10 cellular contexts compared by ENCODE assay signal in genomic region chr5:172403191-172403794, GRCh38. TPM values are rescaled to one million over a fixed set of nuclear protein-coding genes. Genes with fewer than 3 reads are reported as not detected.
DNase-seq lines count a peak whose midpoint lies in the region; ATAC-seq, FAIRE-seq and TF ChIP-seq lines count a peak whose summit lies in the region.
"Had no signal": no experiment of that assay in that cellular context is flagged by ENCODE, and none has a peak within 500 bp of the region (broad histone marks: within the 10 kb centered on the region; RNA-seq: fewer than 3 reads in every experiment).

No MANE protein-coding gene starts in this region.

- H3K9me3 ChIP-seq in K562 (replicated peaks; ENCODE audit: control insufficient read depth, insufficient read depth, low read depth, low read length), result no peaks in the 10 kb centered on the region

- H3K4me1 ChIP-seq in K562 (replicated peaks in 1 of 2; ENCODE audit: control insufficient read depth in 2 of 2, insufficient read depth in 2 of 2, low read length in 2 of 2) (peaks cover 0 to 3% of the 10 kb centered on the region in 2 experiments; a peak in 2 of 5 replicates), urinary bladder (ENCODE audit: insufficient read depth) (no peaks in the 10 kb centered on the region), mesendoderm (ENCODE audit: control insufficient read depth, low read depth, low read length) (no peaks in the 10 kb centered on the region)

- CTCF ChIA-PET in K562 (lab: Yijun Ruan, JAX; ENCODE audit: low intra/inter-chr PET ratio), result no interaction called here

- POLR2A ChIA-PET in K562 (lab: Yijun Ruan, JAX), result interaction anchor here (0.7 to 1.0 kb wide), 2 partner anchors 13 to 19 kb away, joined by 3 to 4 read pairs; no protein-coding TSS in a partner anchor

- H3K27ac ChIP-seq in K562 (ENCODE audit: extremely low read depth, low read depth, low read length), result no peak overlapping the region
- peak overlapping the region; percentile 84 for H3K27ac ChIP-seq in urinary bladder (ENCODE audit: low read depth)
- H3K27ac ChIP-seq in mesendoderm (ENCODE audit: low read depth, low read length), result no peak overlapping the region

- no peak for TF ChIP-seq POLR2A in K562 (conservative IDR thresholded peaks at IDR 0.05)

- no peak overlapping the region for H3K56ac ChIP-seq in mesendoderm (ENCODE audit: low read length)

- no peak overlapping the region for H2BK15ac ChIP-seq in mesendoderm (replicated peaks; ENCODE audit: low read depth)

- H2AFZ ChIP-seq in K562 (ENCODE audit: low read depth, low read length), result no peak overlapping the region

- H3K9me1 ChIP-seq in K562 (ENCODE audit: control insufficient read depth, insufficient read depth, low read length), result no peaks in the 10 kb centered on the region

- intact Hi-C loops in K562 (cut with micrococcal nuclease) (no loop called here), cardiac septum (cut with DNase I) (no loop called here)

- H3K4me2 ChIP-seq in K562 (ENCODE audit: insufficient read depth, low read length), result no peak overlapping the region
- no peak overlapping the region for H3K4me2 ChIP-seq in mesendoderm (ENCODE audit: low read length)

- no peaks in the 10 kb centered on the region for H3K79me1 ChIP-seq in mesendoderm (ENCODE audit: low read length)

- H3K18ac ChIP-seq in mesendoderm (ENCODE audit: low read length), result no peak overlapping the region

- H4K20me1 ChIP-seq in K562 (replicated peaks; ENCODE audit: control insufficient read depth, insufficient read depth, low read length), result no peaks in the 10 kb centered on the region

- no peak overlapping the region for H2BK5ac ChIP-seq in mesendoderm (ENCODE audit: low read length)

- no peak overlapping the region for H2AK5ac ChIP-seq in mesendoderm (ENCODE audit: low read length)

- no peak for DNase-seq in K562 (ENCODE audit: extremely low read depth in 1 of 4, low spot score in 3 of 4)
- peak; percentile 79 for DNase-seq in cardiac septum (ENCODE audit: low spot score)
- peak; percentile 45 for DNase-seq in occipital lobe (lab: John Stamatoyannopoulos, UW)
- DNase-seq in mesendoderm, result no peak
- no peak for DNase-seq in stimulated activated CD4-positive, alpha-beta T cell treated with anti-CD3 and anti-CD28 coated beads, Interleukin-1b, Interleukin-23, amount 100 ng/mL, for 48 hours
- DNase-seq: activated CD4-positive, alpha-beta T cell treated with anti-CD3 and anti-CD28 coated beads for 4 hours; small intestine had no signal

- FAIRE-seq in K562 (lab: Jason Lieb, UNC), result no peak
- FAIRE-seq: endometrium, small intestine had no signal

- H3K9ac ChIP-seq in K562 (ENCODE audit: insufficient read depth in 1 of 2, low read depth in 2 of 2, low read length in 2 of 2) (no peak overlapping the region), mesendoderm (ENCODE audit: low read length) (no peak overlapping the region)

- H3K79me2 ChIP-seq in K562 (ENCODE audit: control insufficient read depth, insufficient read depth, low read length) (no peaks in the 10 kb centered on the region), mesendoderm (ENCODE audit: control insufficient read depth, insufficient read depth, low read length) (no peaks in the 10 kb centered on the region)

- 6% methylated on average over 10 of the region's 11 CpGs for WGBS in K562 (ENCODE audit: insufficient coverage, low coverage, missing lambda C conversion rate)
- 18% methylated on average over 11 of the region's 11 CpGs for WGBS in urinary bladder
- no CpG with 5 or more reads among the region's 11 CpGs for WGBS in mesendoderm (ENCODE audit: extremely low coverage, insufficient coverage, low lambda C conversion rate)

- TF ChIP-seq RAD21 in K562 (CRISPR knock-in tag; conservative IDR thresholded peaks at IDR 0.05 in 1 of 2, IDR thresholded peaks at IDR 0.05 in 1 of 2), result no peak

- H3K4me3 ChIP-seq in K562 (no peak overlapping the region), urinary bladder (ENCODE audit: low read depth, low read length) (no peak overlapping the region), mesendoderm (ENCODE audit: low read length) (no peak overlapping the region)

- no peak for TF ChIP-seq EP300 in K562 (IDR thresholded peaks at IDR 0.05; ENCODE audit: low read length)

- H2BK120ac ChIP-seq in mesendoderm (ENCODE audit: low read depth, low read length), result no peak overlapping the region

- ATAC-seq in K562 (no peak), HG03460 (IDR thresholded peaks at IDR 0.05; ENCODE audit: unreplicated experiment) (no peak)

- H3K4ac ChIP-seq in mesendoderm (ENCODE audit: low read depth, low read length), result no peak overlapping the region

- no peak overlapping the region for H3K23ac ChIP-seq in mesendoderm (ENCODE audit: low read length)

- H3K36me3 ChIP-seq in K562 (ENCODE audit: control insufficient read depth, insufficient read depth, low read length), result no peaks in the 10 kb centered on the region
- no peaks in the 10 kb centered on the region for H3K36me3 ChIP-seq in urinary bladder (ENCODE audit: insufficient read depth)
- no peaks in the 10 kb centered on the region for H3K36me3 ChIP-seq in mesendoderm (ENCODE audit: control insufficient read depth, insufficient read depth, low read length)

- TF ChIP-seq CTCF in K562 (IDR thresholded peaks at IDR 0.05 in 2 of 3, conservative IDR thresholded peaks at IDR 0.05 in 1 of 3; ENCODE audit: insufficient read depth in 2 of 3, low read depth in 1 of 3, low read length in 3 of 3), result no peak

- H4K8ac ChIP-seq in mesendoderm (ENCODE audit: low read depth, low read length), result no peak overlapping the region

- H3K27me3 ChIP-seq in K562 (ENCODE audit: control insufficient read depth in 2 of 2, insufficient read depth in 2 of 2, low read length in 2 of 2) (peaks cover 9 to 21% of the 10 kb centered on the region in 2 experiments; a peak in 4 of 5 replicates), mesendoderm (ENCODE audit: insufficient read depth, low read length, poor library complexity) (no peaks in the 10 kb centered on the region)

- H4K5ac ChIP-seq in mesendoderm (ENCODE audit: low read length), result no peak overlapping the region

- BruUV-seq in K562 (replicated peaks; lab: Mats Ljungman, UMichigan), result no TSS peak

- in situ Hi-C loops in K562 (cut with MboI), result no loop called here

TF ChIP-seq in K562, 482 proteins besides CTCF, POLR2A, EP300 and RAD21 (continues in another document):
- no peak for TF ChIP-seq ZNF586 (CRISPR knock-in tag; conservative IDR thresholded peaks at IDR 0.05)
- TF ChIP-seq, protein P1, sequence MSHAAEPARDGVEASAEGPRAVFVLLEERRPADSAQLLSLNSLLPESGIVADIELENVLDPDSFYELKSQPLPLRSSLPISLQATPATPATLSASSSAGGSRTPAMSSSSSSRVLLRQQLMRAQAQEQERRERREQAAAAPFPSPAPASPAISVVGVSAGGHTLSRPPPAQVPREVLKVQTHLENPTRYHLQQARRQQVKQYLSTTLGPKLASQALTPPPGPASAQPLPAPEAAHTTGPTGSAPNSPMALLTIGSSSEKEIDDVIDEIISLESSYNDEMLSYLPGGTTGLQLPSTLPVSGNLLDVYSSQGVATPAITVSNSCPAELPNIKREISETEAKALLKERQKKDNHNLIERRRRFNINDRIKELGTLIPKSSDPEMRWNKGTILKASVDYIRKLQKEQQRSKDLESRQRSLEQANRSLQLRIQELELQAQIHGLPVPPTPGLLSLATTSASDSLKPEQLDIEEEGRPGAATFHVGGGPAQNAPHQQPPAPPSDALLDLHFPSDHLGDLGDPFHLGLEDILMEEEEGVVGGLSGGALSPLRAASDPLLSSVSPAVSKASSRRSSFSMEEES (CRISPR knock-in tag; IDR thresholded peaks at IDR 0.05), result no peak
- peak; percentile 77 for TF ChIP-seq MAFG (tag; conservative IDR thresholded peaks at IDR 0.05)
- no peak for TF ChIP-seq FOXK2 (conservative IDR thresholded peaks at IDR 0.05 in 1 of 2, IDR thresholded peaks at IDR 0.05 in 1 of 2; ENCODE audit: low read depth in 2 of 2)
- peak; percentile 77 for TF ChIP-seq C11orf30 (IDR thresholded peaks at IDR 0.05; ENCODE audit: low read depth)
- peak; percentile 71 for TF ChIP-seq CEBPB (tag; IDR thresholded peaks at IDR 0.05)
- no peak for TF ChIP-seq SIRT6 (IDR thresholded peaks at IDR 0.05; ENCODE audit: low read depth, low read length)
- no peak for TF ChIP-seq ZNF696 (CRISPR knock-in tag; conservative IDR thresholded peaks at IDR 0.05)
- peak; percentile 58 for TF ChIP-seq MAFK (IDR thresholded peaks at IDR 0.05; ENCODE audit: low read length)
- TF ChIP-seq ESRRB (CRISPR knock-in tag; IDR thresholded peaks at IDR 0.05; ENCODE audit: borderline replicate concordance), result no peak
- no peak for TF ChIP-seq KDM1A (IDR thresholded peaks at IDR 0.05)
- no peak for TF ChIP-seq ZNF707 (CRISPR knock-in tag; conservative IDR thresholded peaks at IDR 0.05)
- no peak for TF ChIP-seq NRF1 (conservative IDR thresholded peaks at IDR 0.05 in 1 of 2, IDR thresholded peaks at IDR 0.05 in 1 of 2)
- no peak for TF ChIP-seq STAT5B (CRISPR knock-in tag; IDR thresholded peaks at IDR 0.05)

RNA-seq across cellular contexts. Expression of gene SH3PXD2B, which starts 51.0 kb away (rescaled TPM):
- 0.21 and 0.25 TPM in 2 replicates for total RNA-seq in K562 (2011; cell fraction: chromatin; rRNA removed; ENCODE audit: low replicate concordance)
- total RNA-seq in K562 (2011; cell fraction: nucleolus; rRNA removed), result 0.17 and 0.26 TPM in 2 replicates
- total RNA-seq in K562 (2011; cell fraction: nucleoplasm; rRNA removed), result 0.08 and 0.44 TPM in 2 replicates
- total RNA-seq in K562 (2014; rRNA removed) (0.12 and 0.41 TPM in 2 replicates), K562 (2014; rRNA removed; fragmentation: Illumina TruSeq; extraction: Trizol) (0.04 and 0.10 TPM in 2 replicates), K562 (2015; rRNA removed; fragmentation: Illumina TruSeq; extraction: Trizol) (0.29 and 0.34 TPM in 2 replicates), K562 (2021) (0.49 and 0.66 TPM in 2 replicates), cardiac septum (5.1 TPM), occipital lobe (17.6 TPM), urinary bladder (24.3 TPM)
- polyA plus RNA-seq in K562 (2011; rRNA removed) (0.07 TPM in 2 replicates), K562 (2014; fragmentation: Illumina TruSeq; extraction: Trizol) (0.19 and 0.28 TPM in 2 replicates), K562 (2014; fragmentation: Nextera tagmentation; extraction: Ambion mirVana) (under 1 TPM; 0.11 to 0.17 TPM), K562 (2014; rRNA removed) (0.13 and 0.21 TPM in 2 replicates), urinary bladder (39.4 TPM)
- polyA plus RNA-seq in K562 (2011; cell fraction: cytosol; rRNA removed), result 0.01 and 0.72 TPM in 2 replicates
- polyA plus RNA-seq in K562 (2011; cell fraction: nucleus; rRNA removed), result 0.07 and 0.09 TPM in 2 replicates
- polyA plus RNA-seq in K562 (2012), result 0.35 and 0.53 TPM in 2 replicates
- 0.12 TPM in 1 of 2 replicates, not detected in the other for polyA minus RNA-seq in K562 (2011; rRNA and poly(A)+ RNA removed)
- 0.76 TPM in 1 of 2 replicates, not detected in the other for polyA minus RNA-seq in K562 (2011; cell fraction: cytosol; rRNA and poly(A)+ RNA removed)
- 0.11 and 0.13 TPM in 2 replicates for polyA minus RNA-seq in K562 (2011; cell fraction: nucleus; rRNA and poly(A)+ RNA removed)
- 30.7 TPM for polyA plus RNA-seq in mesendoderm (2013, experiment 1 of 2)
- polyA plus RNA-seq in mesendoderm (2013, experiment 2 of 2), result 30.3 TPM

Comparison
In these comparisons a context has a peak if more than half of its experiments do, and no peak if none do; other contexts are left out.
1. DNase-seq: peak in cardiac septum (single experiment) and occipital lobe (single experiment); none in K562 (0 of 4), mesendoderm (single experiment) and stimulated activated CD4-positive, alpha-beta T cell treated with anti-CD3 and anti-CD28 coated beads, Interleukin-1b, Interleukin-23, amount 100 ng/mL, for 48 hours (single experiment).